Comparison of ENCODE assay signal across 20 cellular contexts in genomic region chr4:47650584-47651130, GRCh38.
A peak's percentile ranks its signal among the peaks of the same experiment; 100 is the strongest.
DNase-seq lines count a peak whose midpoint lies in the region; ATAC-seq, FAIRE-seq and TF ChIP-seq lines count a peak whose summit lies in the region.
"Had no signal": no experiment of that assay in that cellular context is flagged by ENCODE, and none has a peak within 500 bp of the region (broad histone marks: within the 10 kb centered on the region; RNA-seq: fewer than 3 reads in every experiment).

No MANE protein-coding gene starts in this region.

- no peak overlapping the region for H3K23ac ChIP-seq in H1 (ENCODE audit: insufficient read length)

- H3K79me2 ChIP-seq in PC-9 (ENCODE audit: low read depth) (no peaks in the 10 kb centered on the region), H1 (ENCODE audit: control insufficient read depth in 1 of 2, insufficient read depth in 2 of 2, low read length in 2 of 2) (no peaks in the 10 kb centered on the region)

- ATAC-seq in activated T-cell treated with anti-CD3 and anti-CD28 coated beads, Interleukin-2, amount 50 U/mL, for 72 hours (replicated peaks in 1 of 2): no peak
- ATAC-seq: A549, PC-3 had no signal

- no peak for TF ChIP-seq RAD21 in H1 (IDR thresholded peaks at IDR 0.05 in 1 of 2, conservative IDR thresholded peaks at IDR 0.05 in 1 of 2; ENCODE audit: low read depth in 2 of 2, low read length in 2 of 2)

- no peak overlapping the region for H3K27ac ChIP-seq in AG04450 (ENCODE audit: low read depth, low read length)
- H3K27ac ChIP-seq in PC-9: no peak overlapping the region
- no peak overlapping the region for H3K27ac ChIP-seq in H1 (ENCODE audit: low read depth, low read length)
- H3K27ac ChIP-seq: A549, HL-60, KMS-11 had no signal

- peak; percentile 8 for DNase-seq in AG04450 (ENCODE audit: low read depth, low spot score)
- no peak for DNase-seq in PC-9
- no peak for DNase-seq in H1 (ENCODE audit: low read depth in 1 of 2, low spot score in 2 of 2)
- DNase-seq in left kidney (ENCODE audit: low read depth, low spot score): peak; percentile 31
- no peak for DNase-seq in GDM1 (lab: John Stamatoyannopoulos, UW)
- no peak for DNase-seq in activated gamma-delta T cell treated with Interleukin-2 at 50 U/mL for 16 hours
- no peak for DNase-seq in DMS53 (lab: John Stamatoyannopoulos, UW)
- DNase-seq in activated T-cell treated with anti-CD3 and anti-CD28 coated beads, Interleukin-2, amount 50 U/mL, for 72 hours: no peak
- DNase-seq: DMS79, GOT3, MM.1S, NCI-H1105, NCI-H1694 treated with DMSO at 0.1 percent for 48 hours, NCI-H446 treated with DMSO at 0.1 percent for 48 hours, NCI-H748 treated with DMSO at 0.1 percent for 48 hours, PC-3 had no signal

- H3K4me1 ChIP-seq in PC-9 (replicated peaks; ENCODE audit: insufficient read depth) (no peaks in the 10 kb centered on the region), H1 (replicated peaks in 1 of 4; ENCODE audit: control insufficient read depth in 3 of 4, insufficient read depth in 4 of 4, low read length in 3 of 4) (no peaks in the 10 kb centered on the region)
- H3K4me1 ChIP-seq: A549 had no signal

- intact Hi-C loops in PC-9 (cut with micrococcal nuclease; ENCODE audit: unreplicated experiment): no loop called here

- H2AK5ac ChIP-seq in H1 (ENCODE audit: low read depth, low read length): no peak overlapping the region

- H4K20me1 ChIP-seq in PC-9 (ENCODE audit: insufficient read depth) (no peaks in the 10 kb centered on the region), H1 (replicated peaks in 1 of 2; ENCODE audit: control insufficient read depth in 1 of 2, insufficient read depth in 2 of 2, low read length in 2 of 2) (no peaks in the 10 kb centered on the region)

- no peak overlapping the region for H3K9ac ChIP-seq in H1 (replicated peaks in 1 of 4; ENCODE audit: extremely low read depth in 1 of 4, low read depth in 3 of 4, low read length in 3 of 4)
- H3K9ac ChIP-seq: KMS-11 had no signal

- TF ChIP-seq CTCF in AG04450 (IDR thresholded peaks at IDR 0.05; ENCODE audit: low read depth, low read length): no peak
- no peak for TF ChIP-seq CTCF in PC-9 (conservative IDR thresholded peaks at IDR 0.05)
- TF ChIP-seq CTCF in H1 (IDR thresholded peaks at IDR 0.05; ENCODE audit: control extremely low read depth in 1 of 3, insufficient read depth in 1 of 3, low read depth in 1 of 3, low read length in 3 of 3): no peak

- no peaks in the 10 kb centered on the region for H3F3A ChIP-seq in PC-9 (ENCODE audit: insufficient read depth, low read depth)

- no peak overlapping the region for H3K4ac ChIP-seq in H1 (replicated peaks; ENCODE audit: insufficient read length, low read depth, low read length)

- peaks cover 11% of the 10 kb centered on the region for H3K27me3 Mint-ChIP-seq in activated T-cell treated with anti-CD3 and anti-CD28 coated beads, Interleukin-2, amount 50 U/mL, for 72 hours (ENCODE audit: low read depth)

- H4K8ac ChIP-seq in H1 (ENCODE audit: extremely low read depth, insufficient read depth, low read length): no peak overlapping the region

- H3K9me3 Mint-ChIP-seq in activated T-cell treated with anti-CD3 and anti-CD28 coated beads, Interleukin-2, amount 50 U/mL, for 72 hours: no peaks in the 10 kb centered on the region

- H3K4me3 ChIP-seq in AG04450 (ENCODE audit: low read depth, low read length): no peak overlapping the region
- no peak overlapping the region for H3K4me3 ChIP-seq in PC-9
- H3K4me3 ChIP-seq in H1 (ENCODE audit: extremely low read depth in 1 of 4, insufficient read depth in 2 of 4, low read depth in 3 of 4, low read length in 4 of 4): no peak overlapping the region
- H3K4me3 ChIP-seq: A549 had no signal

- FAIRE-seq in H1 (lab: Jason Lieb, UNC): peak; percentile 36
- FAIRE-seq: A549, G401.6 had no signal

- no peak overlapping the region for H2BK15ac ChIP-seq in H1 (ENCODE audit: low read length)

- no peak overlapping the region for H2BK20ac ChIP-seq in H1 (ENCODE audit: low read length)

- H3K36me3 Mint-ChIP-seq in activated T-cell treated with anti-CD3 and anti-CD28 coated beads, Interleukin-2, amount 50 U/mL, for 72 hours (ENCODE audit: insufficient read depth in 2 of 2): no peaks in the 10 kb centered on the region

- no peak overlapping the region for H3K18ac ChIP-seq in H1 (ENCODE audit: extremely low read depth, low read length)

- CTCF ChIA-PET in AG04450 (lab: Charles Lee): interaction anchor here (0.7 to 2.6 kb wide), 6 partner anchors 12 to 283 kb away, joined by 3 to 10 read pairs (median 4); no protein-coding TSS in a partner anchor
- CTCF ChIA-PET in PC-9 (lab: Charles Lee): no interaction called here
- CTCF ChIA-PET in H1 (lab: Charles Lee; ENCODE audit: partially characterized antibody): interaction anchor here (0.7 to 2.4 kb wide), 3 partner anchors 12 to 24 kb away, joined by 3 to 9 read pairs (median 3); no protein-coding TSS in a partner anchor

- no peaks in the 10 kb centered on the region for H3K4me1 Mint-ChIP-seq in activated T-cell treated with anti-CD3 and anti-CD28 coated beads, Interleukin-2, amount 50 U/mL, for 72 hours (ENCODE audit: low read depth)

- no peak overlapping the region for H3K56ac ChIP-seq in H1 (replicated peaks; ENCODE audit: insufficient read length, low read depth, low read length)

- H3K79me1 ChIP-seq in H1 (ENCODE audit: low read depth, low read length): no peaks in the 10 kb centered on the region

- no peak overlapping the region for H2BK12ac ChIP-seq in H1 (ENCODE audit: low read depth, low read length)

- H2BK5ac ChIP-seq in H1 (ENCODE audit: low read depth, low read length): no peak overlapping the region

- H3K9me3 ChIP-seq in AG04450 (ENCODE audit: control insufficient read depth, insufficient read depth, low read length): no peaks in the 10 kb centered on the region
- no peaks in the 10 kb centered on the region for H3K9me3 ChIP-seq in PC-9 (ENCODE audit: insufficient read depth, low read depth)
- H3K9me3 ChIP-seq in H1 (ENCODE audit: insufficient read depth in 2 of 2, low read depth in 1 of 2, low read length in 1 of 2): no peaks in the 10 kb centered on the region
- H3K9me3 ChIP-seq: A549 had no signal

- H2BK120ac ChIP-seq in H1 (replicated peaks; ENCODE audit: low read depth, low read length): no peak overlapping the region

- H3K14ac ChIP-seq in H1 (ENCODE audit: insufficient read length): no peak overlapping the region

- BruUV-seq in PC-9 (replicated peaks; lab: Mats Ljungman, UMichigan): no TSS peak

- H3K9me2 ChIP-seq in PC-9 (ENCODE audit: insufficient read depth): no peaks in the 10 kb centered on the region

- H3K4me3 Mint-ChIP-seq in activated T-cell treated with anti-CD3 and anti-CD28 coated beads, Interleukin-2, amount 50 U/mL, for 72 hours: no peak overlapping the region

- H3K4me2 ChIP-seq in PC-9 (no peak overlapping the region), H1 (ENCODE audit: insufficient read depth in 1 of 2, low read depth in 2 of 2, low read length in 2 of 2) (no peak overlapping the region)
- H3K4me2 ChIP-seq: A549, KMS-11 had no signal

- TF ChIP-seq EP300 in H1 (IDR thresholded peaks at IDR 0.05; ENCODE audit: borderline replicate concordance in 1 of 2, low read depth in 2 of 2, low read length in 2 of 2): no peak

- H3K27ac Mint-ChIP-seq in activated T-cell treated with anti-CD3 and anti-CD28 coated beads, Interleukin-2, amount 50 U/mL, for 72 hours: no peak overlapping the region

- H2AFZ ChIP-seq in PC-9: peak overlapping the region; percentile 17; the same call in 1 of the 2 replicates
- H2AFZ ChIP-seq in H1 (ENCODE audit: low read length): no peak overlapping the region

- no peak overlapping the region for H4K5ac ChIP-seq in H1 (ENCODE audit: insufficient read length, low read depth, low read length)

- no peak for TF ChIP-seq POLR2A in H1 (IDR thresholded peaks at IDR 0.05; ENCODE audit: control extremely low read depth in 1 of 2, low read depth in 2 of 2, low read length in 2 of 2)

- 90% methylated on average over 2 of the region's 2 CpGs; no CpG with 5 or more reads in 1 of the 2 experiments for WGBS in H1 (ENCODE audit: extremely low coverage in 1 of 2, insufficient coverage in 1 of 2, insufficient read length in 1 of 2, insufficient replicate concordance in 2 of 2, low coverage in 1 of 2, low lambda C conversion rate in 2 of 2, missing lambda C conversion rate in 1 of 2), 2 experiments

- H3K27me3 ChIP-seq in AG04450 (ENCODE audit: control insufficient read depth, insufficient read depth, low read length) (peaks cover 2% of the 10 kb centered on the region), PC-9 (ENCODE audit: insufficient read depth, low read depth) (no peaks in the 10 kb centered on the region), H1 (replicated peaks in 1 of 4; ENCODE audit: control insufficient read depth in 3 of 4, extremely low read depth in 1 of 4, insufficient read depth in 3 of 4, low read length in 3 of 4) (no peaks in the 10 kb centered on the region)

- no peaks in the 10 kb centered on the region for H3K36me3 ChIP-seq in PC-9 (ENCODE audit: low read depth)
- H3K36me3 ChIP-seq in H1 (ENCODE audit: control insufficient read depth in 2 of 4, insufficient read depth in 4 of 4, low read length in 3 of 4): no peaks in the 10 kb centered on the region

- no peak overlapping the region for H4K91ac ChIP-seq in H1 (replicated peaks; ENCODE audit: insufficient read length, low read length)

- H3K23me2 ChIP-seq in H1 (ENCODE audit: low read depth, low read length): no peaks in the 10 kb centered on the region

- POLR2A ChIA-PET in AG04450 (lab: Yijun Ruan, JAX): interaction anchor here (0.6 kb wide), 1 partner anchor 57 kb away, joined by 3 read pairs; no protein-coding TSS in a partner anchor
- POLR2A ChIA-PET in PC-9 (lab: Charles Lee; ENCODE audit: unreplicated experiment): no interaction called here
- POLR2A ChIA-PET in H1 (lab: Charles Lee; ENCODE audit: partially characterized antibody): no interaction called here

TF ChIP-seq in H1, 55 proteins besides CTCF, POLR2A, EP300 and RAD21:
- TF ChIP-seq RNF2 (IDR thresholded peaks at IDR 0.05; ENCODE audit: borderline replicate concordance, low read depth, low read length, missing control alignments, poor library complexity, severe bottlenecking) (no peak), NRF1 (IDR thresholded peaks at IDR 0.05; ENCODE audit: low read depth, low read length) (no peak), FOSL1 (IDR thresholded peaks at IDR 0.05; ENCODE audit: insufficient read depth, low read depth, low read length) (no peak), MAFK (IDR thresholded peaks at IDR 0.05; ENCODE audit: low read depth, low read length) (no peak), JUND (IDR thresholded peaks at IDR 0.05; ENCODE audit: low read length) (no peak)
- TF ChIP-seq, protein P1, sequence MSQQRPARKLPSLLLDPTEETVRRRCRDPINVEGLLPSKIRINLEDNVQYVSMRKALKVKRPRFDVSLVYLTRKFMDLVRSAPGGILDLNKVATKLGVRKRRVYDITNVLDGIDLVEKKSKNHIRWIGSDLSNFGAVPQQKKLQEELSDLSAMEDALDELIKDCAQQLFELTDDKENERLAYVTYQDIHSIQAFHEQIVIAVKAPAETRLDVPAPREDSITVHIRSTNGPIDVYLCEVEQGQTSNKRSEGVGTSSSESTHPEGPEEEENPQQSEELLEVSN (IDR thresholded peaks at IDR 0.05): no peak

Comparison
In these comparisons a context has a peak if more than half of its experiments do, and no peak if none do; other contexts are left out.
1. DNase-seq: peak in AG04450 (single experiment) and left kidney (single experiment); none in PC-9 (0 of 2), H1 (0 of 2), GDM1 (single experiment), activated gamma-delta T cell treated with Interleukin-2 at 50 U/mL for 16 hours (single experiment), DMS53 (single experiment) and activated T-cell treated with anti-CD3 and anti-CD28 coated beads, Interleukin-2, amount 50 U/mL, for 72 hours (0 of 2).